15 cellular contexts compared by ENCODE assay signal in genomic region chr2:203820969-203821368, GRCh38. TPM values are rescaled to one million over a fixed set of nuclear protein-coding genes. Genes with fewer than 3 reads are reported as not detected.
DNase-seq lines count a peak whose midpoint lies in the region; ATAC-seq and TF ChIP-seq lines count a peak whose summit lies in the region.
"Had no signal": no experiment of that assay in that cellular context is flagged by ENCODE, and none has a peak within 500 bp of the region (broad histone marks: within the 10 kb centered on the region; RNA-seq: fewer than 3 reads in every experiment).

No MANE protein-coding gene starts in this region.

- DNase-seq in foreskin fibroblast (no peak), SHP77 (lab: John Stamatoyannopoulos, UW) (no peak), esophagus muscularis mucosa (ENCODE audit: extremely low spot score) (no peak), GM20000 (ENCODE audit: low spot score) (no peak)
- DNase-seq: activated CD4-positive, alpha-beta T cell treated with anti-CD3 and anti-CD28 coated beads, Interleukin-2, amount 50 U/mL, for 1 hour; activated naive CD4-positive, alpha-beta T cell treated with anti-CD3 and anti-CD28 coated beads, Interleukin-2, amount 10 ng/mL, durations not matched to agents 7 days and 5 days; cerebellar nuclear complex; natural killer cell; NCI-H1092; SW 1271; upper lobe of left lung had no signal

- no peaks in the 10 kb centered on the region for H3K36me3 ChIP-seq in esophagus muscularis mucosa
- H3K36me3 ChIP-seq: upper lobe of left lung had no signal

- ATAC-seq in GM18873 (IDR thresholded peaks at IDR 0.05; ENCODE audit: low FRiP score, unreplicated experiment) (peak; percentile 93), GM21717 (IDR thresholded peaks at IDR 0.05; ENCODE audit: unreplicated experiment) (peak; percentile 94), HG03135 (IDR thresholded peaks at IDR 0.05; ENCODE audit: unreplicated experiment) (peak; percentile 76)
- peak; percentile 24 for ATAC-seq in activated T-helper 17 cell treated with anti-CD3 and anti-CD28 coated beads, Interleukin-2, amount 50 U/mL, for 72 hours (replicated peaks)
- ATAC-seq: natural killer cell had no signal

- H3K36me3 Mint-ChIP-seq in activated T-helper 17 cell treated with anti-CD3 and anti-CD28 coated beads, Interleukin-2, amount 50 U/mL, for 72 hours (ENCODE audit: low read depth) = no peaks in the 10 kb centered on the region
- H3K36me3 Mint-ChIP-seq: activated naive CD4-positive, alpha-beta T cell treated with anti-CD3 and anti-CD28 coated beads, Interleukin-2, amount 10 ng/mL, durations not matched to agents 7 days and 5 days; natural killer cell had no signal

- no peak overlapping the region for H3K27ac ChIP-seq in esophagus muscularis mucosa (replicated peaks in 1 of 4)
- H3K27ac ChIP-seq: upper lobe of left lung had no signal

- TF ChIP-seq POLR2A in esophagus muscularis mucosa (IDR thresholded peaks at IDR 0.05; ENCODE audit: low read depth) = no peak

- no peak for TF ChIP-seq EP300 in esophagus muscularis mucosa (IDR thresholded peaks at IDR 0.05)

- peaks cover 27% of the 10 kb centered on the region for H3K4me1 Mint-ChIP-seq in activated T-helper 17 cell treated with anti-CD3 and anti-CD28 coated beads, Interleukin-2, amount 50 U/mL, for 72 hours

- H3K4me3 ChIP-seq in foreskin fibroblast (ENCODE audit: low read depth in 1 of 2, low read length in 2 of 2) = no peak overlapping the region
- H3K4me3 ChIP-seq in esophagus muscularis mucosa = no peak overlapping the region
- H3K4me3 ChIP-seq: upper lobe of left lung had no signal

- peaks cover 0 to 3% (median 0%) of the 10 kb centered on the region in 4 donors for H3K4me1 ChIP-seq in esophagus muscularis mucosa

- H3K9me3 ChIP-seq in esophagus muscularis mucosa = no peaks in the 10 kb centered on the region
- H3K9me3 ChIP-seq: upper lobe of left lung had no signal

- H3K27ac Mint-ChIP-seq in activated T-helper 17 cell treated with anti-CD3 and anti-CD28 coated beads, Interleukin-2, amount 50 U/mL, for 72 hours = no peak overlapping the region
- H3K27ac Mint-ChIP-seq: activated naive CD4-positive, alpha-beta T cell treated with anti-CD3 and anti-CD28 coated beads, Interleukin-2, amount 10 ng/mL, durations not matched to agents 7 days and 5 days; natural killer cell had no signal

- no peaks in the 10 kb centered on the region for H3K27me3 Mint-ChIP-seq in activated T-helper 17 cell treated with anti-CD3 and anti-CD28 coated beads, Interleukin-2, amount 50 U/mL, for 72 hours

- no peak for TF ChIP-seq CTCF in foreskin fibroblast (IDR thresholded peaks at IDR 0.05; ENCODE audit: low read depth, low read length)
- TF ChIP-seq CTCF in esophagus muscularis mucosa (IDR thresholded peaks at IDR 0.05) = no peak
- TF ChIP-seq CTCF in GM20000 (IDR thresholded peaks at IDR 0.05; ENCODE audit: extremely low read depth, missing control alignments) = no peak

- 87% methylated on average over 2 of the region's 2 CpGs for WGBS in esophagus muscularis mucosa

- intact Hi-C loops in esophagus muscularis mucosa (cut with DNase I) = no loop called here

- no peak overlapping the region for H3K4me3 Mint-ChIP-seq in activated T-helper 17 cell treated with anti-CD3 and anti-CD28 coated beads, Interleukin-2, amount 50 U/mL, for 72 hours
- H3K4me3 Mint-ChIP-seq: activated naive CD4-positive, alpha-beta T cell treated with anti-CD3 and anti-CD28 coated beads, Interleukin-2, amount 10 ng/mL, durations not matched to agents 7 days and 5 days; natural killer cell had no signal

- H3K27me3 ChIP-seq in esophagus muscularis mucosa = no peaks in the 10 kb centered on the region
- H3K27me3 ChIP-seq: upper lobe of left lung had no signal

- H3K9me3 Mint-ChIP-seq in activated T-helper 17 cell treated with anti-CD3 and anti-CD28 coated beads, Interleukin-2, amount 50 U/mL, for 72 hours = no peaks in the 10 kb centered on the region
- H3K9me3 Mint-ChIP-seq: activated naive CD4-positive, alpha-beta T cell treated with anti-CD3 and anti-CD28 coated beads, Interleukin-2, amount 10 ng/mL, durations not matched to agents 7 days and 5 days; natural killer cell had no signal

RNA-seq across cellular contexts. Expression of gene CTLA4, which starts 46.6 kb away (rescaled TPM):
- 100 to 1,000 TPM; 282 to 334 TPM for total RNA-seq in activated T-helper 17 cell treated with anti-CD3 and anti-CD28 coated beads, Interleukin-2, amount 50 U/mL, for 72 hours
- total RNA-seq in esophagus muscularis mucosa = under 1 TPM in 1 of 4 donors, not detected in 3; 0.33 TPM

Comparison
In these comparisons a context has a peak if more than half of its experiments do, and no peak if none do; other contexts are left out.
1. ATAC-seq: peak in every context shown above with its lines; median percentile 94 in GM21717; 93 in GM18873; 76 in HG03135; 24 in activated T-helper 17 cell treated with anti-CD3 and anti-CD28 coated beads, Interleukin-2, amount 50 U/mL, for 72 hours.
2. RNA of gene CTLA4, which starts 46.6 kb away (total RNA-seq): 282 to 334 TPM in activated T-helper 17 cell treated with anti-CD3 and anti-CD28 coated beads, Interleukin-2, amount 50 U/mL, for 72 hours; 0.33 TPM in esophagus muscularis mucosa; every median in the first group is over 100 times any median in the second.